ENCODE assay signal across 15 cellular contexts in the genomic region with DNA sequence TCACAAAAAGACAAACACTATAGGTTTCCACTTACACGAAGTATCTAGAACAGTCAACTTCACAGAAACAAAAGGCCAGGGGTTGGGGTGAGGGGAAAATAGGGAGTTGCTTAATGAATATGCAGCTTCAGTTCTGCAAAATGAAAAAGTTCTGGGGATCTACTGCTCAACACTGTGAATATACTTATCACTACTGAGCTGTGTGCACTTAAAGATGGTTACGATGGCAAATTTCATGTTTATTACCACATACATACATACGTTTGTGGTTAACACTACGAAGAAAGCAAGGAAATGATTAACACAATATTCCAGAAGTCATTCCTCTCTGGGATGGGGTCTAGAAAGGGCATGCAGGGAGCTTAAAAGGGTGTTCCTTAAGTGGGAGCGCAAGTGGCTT. TPM values are rescaled to one million over a fixed set of nuclear protein-coding genes. Genes with fewer than 3 reads are reported as not detected.
DNase-seq lines count a peak whose midpoint lies in the region; ATAC-seq and TF ChIP-seq lines count a peak whose summit lies in the region.
"Had no signal": no experiment of that assay in that cellular context is flagged by ENCODE, and none has a peak within 500 bp of the region (broad histone marks: within the 10 kb centered on the region; RNA-seq: fewer than 3 reads in every experiment).

No MANE protein-coding gene starts in this region.

- H3K9me3 Mint-ChIP-seq in CD14-positive monocyte = no peaks in the 10 kb centered on the region
- H3K9me3 Mint-ChIP-seq: activated naive CD4-positive, alpha-beta T cell treated with anti-CD3 and anti-CD28 coated beads for 36 hours had no signal

- DNase-seq in CD14-positive monocyte (ENCODE audit: low spot score) (no peak), adipocyte (ENCODE audit: low read depth) (peak; percentile 30), iris pigment epithelial cell (ENCODE audit: low read depth) (peak; percentile 51), inferior parietal cortex (ENCODE audit: extremely low spot score) (no peak), ascending aorta (ENCODE audit: low spot score in 2 of 2) (no peak), DMS53 (lab: John Stamatoyannopoulos, UW) (no peak), foreskin keratinocyte (no peak)
- DNase-seq: activated naive CD4-positive, alpha-beta T cell treated with anti-CD3 and anti-CD28 coated beads for 36 hours; NCI-H1417; NCI-H524; stimulated activated CD4-positive, alpha-beta T cell treated with anti-CD3 and anti-CD28 coated beads, Interleukin-2, amount 100 ng/mL, for 24 hours; upper lobe of left lung had no signal

- peak overlapping the region; percentile 8 to 85 (median 62) for H3K27ac Mint-ChIP-seq in CD14-positive monocyte
- H3K27ac Mint-ChIP-seq: activated naive CD4-positive, alpha-beta T cell treated with anti-CD3 and anti-CD28 coated beads for 36 hours had no signal

- ATAC-seq in HG02870 (IDR thresholded peaks at IDR 0.05; ENCODE audit: unreplicated experiment) = peak; percentile 60
- no peak for ATAC-seq in foreskin keratinocyte
- ATAC-seq: Right ventricle myocardium inferior had no signal

- peak overlapping the region; percentile 13 to 58 for H3K4me3 Mint-ChIP-seq in CD14-positive monocyte
- H3K4me3 Mint-ChIP-seq: activated naive CD4-positive, alpha-beta T cell treated with anti-CD3 and anti-CD28 coated beads for 36 hours had no signal

- H3K36me3 ChIP-seq in adipocyte (ENCODE audit: control insufficient read depth, insufficient read depth, low read length, severe bottlenecking) = no peaks in the 10 kb centered on the region
- no peaks in the 10 kb centered on the region for H3K36me3 ChIP-seq in ascending aorta
- H3K36me3 ChIP-seq: esophagus muscularis mucosa, upper lobe of left lung had no signal

- H3K9ac ChIP-seq in adipocyte (ENCODE audit: low read length) = peak overlapping the region; percentile 29

- H3K4me1 ChIP-seq in adipocyte (ENCODE audit: control insufficient read depth, insufficient read depth, low read length) (peaks cover 48% of the 10 kb centered on the region), ascending aorta (peaks cover 0 to 5% of the 10 kb centered on the region in 2 donors), foreskin keratinocyte (peaks cover 50% of the 10 kb centered on the region)

- H3K27me3 Mint-ChIP-seq in CD14-positive monocyte (ENCODE audit: low read depth in 3 of 3) = no peaks in the 10 kb centered on the region

- H3K27me3 ChIP-seq in adipocyte (replicated peaks; ENCODE audit: control insufficient read depth, insufficient read depth, low read length) = no peaks in the 10 kb centered on the region
- H3K27me3 ChIP-seq in ascending aorta = no peaks in the 10 kb centered on the region
- H3K27me3 ChIP-seq in foreskin keratinocyte = no peaks in the 10 kb centered on the region
- H3K27me3 ChIP-seq: esophagus muscularis mucosa, upper lobe of left lung had no signal

- H3K27ac ChIP-seq in ascending aorta (no peak overlapping the region), foreskin keratinocyte (no peak overlapping the region)
- H3K27ac ChIP-seq: esophagus muscularis mucosa, upper lobe of left lung had no signal

- H3K9me3 ChIP-seq in adipocyte (ENCODE audit: control insufficient read depth, low read length) (no peaks in the 10 kb centered on the region), ascending aorta (no peaks in the 10 kb centered on the region)
- H3K9me3 ChIP-seq: esophagus muscularis mucosa, upper lobe of left lung had no signal

- H3K4me3 ChIP-seq in adipocyte (ENCODE audit: low read length) (no peak overlapping the region), ascending aorta (no peak overlapping the region)
- H3K4me3 ChIP-seq: esophagus muscularis mucosa, upper lobe of left lung had no signal

- H3K36me3 Mint-ChIP-seq in CD14-positive monocyte = peaks cover 2% of the 10 kb centered on the region in 2 donors

- H3K4me1 Mint-ChIP-seq in CD14-positive monocyte = peaks cover 56% of the 10 kb centered on the region

- intact Hi-C loops in CD14-positive monocyte (cut with micrococcal nuclease) (no loop called here), ascending aorta (cut with DNase I) (no loop called here)

- TF ChIP-seq CTCF in CD14-positive monocyte (IDR thresholded peaks at IDR 0.05) = no peak
- no peak for TF ChIP-seq CTCF in ascending aorta (IDR thresholded peaks at IDR 0.05)
- no peak for TF ChIP-seq CTCF in foreskin keratinocyte (conservative IDR thresholded peaks at IDR 0.05)

RNA-seq across cellular contexts. Expression of gene MBOAT2, which starts 19.3 kb away (rescaled TPM):
- polyA plus RNA-seq in CD14-positive monocyte (1 to 10 TPM; 5.1 to 5.5 TPM), foreskin keratinocyte (35.3 and 42.0 TPM in 2 replicates)
- total RNA-seq in ascending aorta (8.0 TPM), foreskin keratinocyte (76.3 and 106 TPM in 2 replicates)

Comparison
In these comparisons a context has a peak if more than half of its experiments do, and no peak if none do; other contexts are left out.
1. DNase-seq: peak in adipocyte (single experiment) and iris pigment epithelial cell (single experiment); none in CD14-positive monocyte (single experiment), inferior parietal cortex (single experiment), ascending aorta (0 of 2), DMS53 (single experiment) and foreskin keratinocyte (0 of 2).